Comparison of ENCODE assay signal across 28 cellular contexts in genomic region chr12:132364348-132364902, GRCh38. TPM values are rescaled to one million over a fixed set of nuclear protein-coding genes. Genes with fewer than 3 reads are reported as not detected.
"Had no signal": no experiment of that assay in that cellular context is flagged by ENCODE, and none has a peak within 500 bp of the region (broad histone marks: within the 10 kb centered on the region; RNA-seq: fewer than 3 reads in every experiment).

No MANE protein-coding gene starts in this region.

- H3K4me1 ChIP-seq: pancreas, right lobe of liver, stomach, suprapubic skin had no signal

- H3K27ac Mint-ChIP-seq: activated naive CD8-positive, alpha-beta T cell treated with anti-CD3 and anti-CD28 coated beads, Interleukin-2, amount 50 U/mL, for 24 hours; immature natural killer cell; natural killer cell treated with Interleukin-12 subunit alpha and Interleukin-12 subunit beta and Interleukin-15 and Interleukin-18, amount 100 ng/mL, for 72 hours; stimulated activated memory B cell treated with anti-CD40 and anti-IgM and Interleukin-4, amounts not matched to agents 10 μg/mL and 1 μg/mL and 100 μg/mL, for 72 hours; T-helper 17 cell had no signal

- H2AFZ ChIP-seq: hepatocyte had no signal

- DNase-seq: activated CD4-positive, alpha-beta T cell treated with anti-CD3 and anti-CD28 coated beads for 4 hours; activated CD4-positive, alpha-beta T cell treated with anti-CD3 and anti-CD28 coated beads, Interleukin-2, amount 50 U/mL, for 48 hours; activated CD4-positive, CD25-positive, alpha-beta regulatory T cell; activated gamma-delta T cell; activated naive CD4-positive, alpha-beta T cell treated with anti-CD3 and anti-CD28 coated beads, Interleukin-2, amount 50 U/mL, for 16 hours; activated naive CD8-positive, alpha-beta T cell treated with anti-CD3 and anti-CD28 coated beads, Interleukin-2, amount 50 U/mL, for 24 hours; activated T-cell treated with anti-CD3 and anti-CD28 coated beads for 4 hours; dermis blood vessel endothelial cell; effector CD8-positive, alpha-beta T cell; foreskin melanocyte; immature natural killer cell; kidney glomerular epithelial cell; left ventricle myocardium superior; midbrain; stomach had no signal

- H3K79me2 ChIP-seq: hepatocyte had no signal

- H3K27me3 ChIP-seq: pancreas, right lobe of liver had no signal

- ATAC-seq: activated naive CD8-positive, alpha-beta T cell treated with anti-CD3 and anti-CD28 coated beads, Interleukin-2, amount 50 U/mL, for 24 hours; esophagus mucosa; left ventricle myocardium superior; natural killer cell treated with Interleukin-12 subunit alpha and Interleukin-12 subunit beta and Interleukin-15 and Interleukin-18, amount 100 ng/mL, for 72 hours; pancreas; right lobe of liver; stimulated activated memory B cell treated with anti-CD40 and anti-IgM and Interleukin-4, amounts not matched to agents 10 μg/mL and 1 μg/mL and 100 μg/mL, for 72 hours; T-helper 17 cell had no signal

- H3K36me3 Mint-ChIP-seq: immature natural killer cell; natural killer cell treated with Interleukin-12 subunit alpha and Interleukin-12 subunit beta and Interleukin-15 and Interleukin-18, amount 100 ng/mL, for 72 hours had no signal

- H3K4me3 Mint-ChIP-seq: activated naive CD8-positive, alpha-beta T cell treated with anti-CD3 and anti-CD28 coated beads, Interleukin-2, amount 50 U/mL, for 24 hours; immature natural killer cell; natural killer cell treated with Interleukin-12 subunit alpha and Interleukin-12 subunit beta and Interleukin-15 and Interleukin-18, amount 100 ng/mL, for 72 hours; stimulated activated memory B cell treated with anti-CD40 and anti-IgM and Interleukin-4, amounts not matched to agents 10 μg/mL and 1 μg/mL and 100 μg/mL, for 72 hours; T-helper 17 cell had no signal

- H3K9me3 ChIP-seq: pancreas, right lobe of liver, suprapubic skin had no signal

- H3K27ac ChIP-seq: cardiac muscle cell, hepatocyte, pancreas, right lobe of liver, skin epidermis, stomach, suprapubic skin, tibial nerve had no signal

- H3K4me1 Mint-ChIP-seq: immature natural killer cell had no signal

- H3K4me2 ChIP-seq: hepatocyte had no signal

- H3K36me3 ChIP-seq: cardiac muscle cell, pancreas, right lobe of liver, stomach, suprapubic skin, tibial nerve had no signal

- H3K4me3 ChIP-seq: cardiac muscle cell, hepatocyte, pancreas, right lobe of liver, skin epidermis, stomach, suprapubic skin, tibial nerve had no signal

- FAIRE-seq: endothelial cell of umbilical vein, pancreas, urothelium cell line had no signal

- H3K9me3 Mint-ChIP-seq: activated naive CD8-positive, alpha-beta T cell treated with anti-CD3 and anti-CD28 coated beads, Interleukin-2, amount 50 U/mL, for 24 hours; immature natural killer cell; natural killer cell treated with Interleukin-12 subunit alpha and Interleukin-12 subunit beta and Interleukin-15 and Interleukin-18, amount 100 ng/mL, for 72 hours had no signal

RNA-seq across cellular contexts. Expression of gene GALNT9, which starts 35.0 kb away (rescaled TPM):
- total RNA-seq: esophagus mucosa; natural killer cell treated with Interleukin-12 subunit alpha and Interleukin-12 subunit beta and Interleukin-15 and Interleukin-18, amount 100 ng/mL, for 72 hours; right lobe of liver; suprapubic skin; T-helper 17 cell had no signal
- polyA plus RNA-seq: immature natural killer cell had no signal
